1 cellular context compared by ENCODE assay signal in genomic region chr3:187039100-187039722, GRCh38.
A peak's percentile ranks its signal among the peaks of the same experiment; 100 is the strongest.
TF ChIP-seq lines count a peak whose summit lies in the region.

No MANE protein-coding gene starts in this region.

TF ChIP-seq in HepG2, 621 proteins besides CTCF, POLR2A, EP300 and RAD21 (continued from another document):
- TF ChIP-seq HMGXB3 (CRISPR knock-in tag; IDR thresholded peaks at IDR 0.05; ENCODE audit: borderline replicate concordance) = no peak
- TF ChIP-seq LCORL (IDR thresholded peaks at IDR 0.05) = no peak
- TF ChIP-seq LCORL (CRISPR knock-in tag; IDR thresholded peaks at IDR 0.05) = peak; percentile 64; the same call in 1 of the 2 replicates
- 0 out of 2 replicates have a peak, but pooled peaks have one; percentile 24 for TF ChIP-seq ZNF674 (CRISPR knock-in tag; IDR thresholded peaks at IDR 0.05; ENCODE audit: low read depth)
- TF ChIP-seq RBM22 (optimal IDR thresholded peaks at IDR 0.05; ENCODE audit: low read length) = peak; percentile 54
- peak; percentile 94 for TF ChIP-seq SAP130 (CRISPR knock-in tag; IDR thresholded peaks at IDR 0.05; ENCODE audit: low read depth)
- TF ChIP-seq SALL2 (CRISPR knock-in tag; IDR thresholded peaks at IDR 0.05) = 0 out of 2 replicates have a peak, but pooled peaks have one; percentile 31
- TF ChIP-seq ZFP1 (CRISPR knock-in tag; IDR thresholded peaks at IDR 0.05) = no peak
- no peak for TF ChIP-seq KLF12 (CRISPR knock-in tag; IDR thresholded peaks at IDR 0.05; ENCODE audit: borderline replicate concordance)
- TF ChIP-seq EED (CRISPR knock-in tag; IDR thresholded peaks at IDR 0.05) = peak; percentile 44; the same call in 1 of the 2 replicates
- TF ChIP-seq MXD1 (CRISPR knock-in tag; IDR thresholded peaks at IDR 0.05) = peak; percentile 63; the same call in 1 of the 2 replicates
- TF ChIP-seq NR2F6 (IDR thresholded peaks at IDR 0.05) = no peak; the same call in 1 of the 2 replicates
- TF ChIP-seq NR2F6 (CRISPR knock-in tag; IDR thresholded peaks at IDR 0.05) = peak; percentile 74
- TF ChIP-seq ZBTB21 (CRISPR knock-in tag; IDR thresholded peaks at IDR 0.05) = peak; percentile 6; the same call in 1 of the 2 replicates
- TF ChIP-seq TGIF2 (CRISPR knock-in tag; IDR thresholded peaks at IDR 0.05) = peak; percentile 85; the same call in 1 of the 2 replicates
- TF ChIP-seq ZNF691 (CRISPR knock-in tag; IDR thresholded peaks at IDR 0.05; ENCODE audit: borderline replicate concordance, low read depth) = peak; percentile 83; the same call in 1 of the 2 replicates
- TF ChIP-seq ZNF24 (IDR thresholded peaks at IDR 0.05) = no peak
- TF ChIP-seq PRDM10 (CRISPR knock-in tag; IDR thresholded peaks at IDR 0.05; ENCODE audit: low read depth) = no peak
- peak; percentile 21; the same call in 1 of the 2 replicates for TF ChIP-seq ZNF709 (CRISPR knock-in tag; IDR thresholded peaks at IDR 0.05)
- no peak for TF ChIP-seq ZNF737 (CRISPR knock-in tag; IDR thresholded peaks at IDR 0.05; ENCODE audit: borderline replicate concordance)
- no peak for TF ChIP-seq ZBTB40 (IDR thresholded peaks at IDR 0.05)
- no peak for TF ChIP-seq ZBTB40 (CRISPR knock-in tag; IDR thresholded peaks at IDR 0.05)
- peak; percentile 56 for TF ChIP-seq NR2C2 (CRISPR knock-in tag; IDR thresholded peaks at IDR 0.05; ENCODE audit: borderline replicate concordance)
